In genomic region chr14:61145903-61146411, GRCh38 we compare ENCODE assay signal across 11 cellular contexts.
DNase-seq lines count a peak whose midpoint lies in the region; ATAC-seq and TF ChIP-seq lines count a peak whose summit lies in the region.
"Had no signal": no experiment of that assay in that cellular context is flagged by ENCODE, and none has a peak within 500 bp of the region (broad histone marks: within the 10 kb centered on the region; RNA-seq: fewer than 3 reads in every experiment).

No MANE protein-coding gene starts in this region.

- H3K4me1 ChIP-seq in ACC112 (ENCODE audit: control insufficient read depth, insufficient read depth, low read length, unreplicated experiment) (peaks cover 36% of the 10 kb centered on the region), H9 (ENCODE audit: insufficient read depth, low read length) (no peaks in the 10 kb centered on the region), Karpas-422 (ENCODE audit: low read length) (no peaks in the 10 kb centered on the region)

- H4K20me1 ChIP-seq in H9 (ENCODE audit: control insufficient read depth, insufficient read depth, insufficient read length): no peaks in the 10 kb centered on the region
- H4K20me1 ChIP-seq in Karpas-422 (ENCODE audit: insufficient read depth, low read depth, low read length): no peaks in the 10 kb centered on the region

- no peak overlapping the region for H3K18ac ChIP-seq in H9 (ENCODE audit: insufficient read length, low read depth, low read length)

- H3K36me3 Mint-ChIP-seq in H9 (ENCODE audit: insufficient read depth in 1 of 3, low read depth in 3 of 3) (peaks cover 21 to 35% (median 27%) of the 10 kb centered on the region in 3 experiments), progenitor cell of endocrine pancreas (ENCODE audit: insufficient read depth) (peaks cover 3% of the 10 kb centered on the region)
- H3K36me3 Mint-ChIP-seq: CD4-positive, CD25-positive, alpha-beta regulatory T cell had no signal

- no peak overlapping the region for H3K14ac ChIP-seq in H9 (ENCODE audit: insufficient read depth, low read length)

- no peak overlapping the region for H2BK20ac ChIP-seq in H9 (ENCODE audit: low read depth, low read length, poor library complexity, severe bottlenecking)

- H3K9me2 ChIP-seq in Karpas-422 (replicated peaks; ENCODE audit: insufficient read depth, low read length): no peaks in the 10 kb centered on the region

- H3K27ac ChIP-seq in ACC112 (ENCODE audit: low read depth, low read length) (peak overlapping the region; percentile 77), H9 (ENCODE audit: insufficient read length, low read depth, low read length) (no peak overlapping the region), Karpas-422 (ENCODE audit: low read length) (no peak overlapping the region)

- peak; percentile 55 to 91 for DNase-seq in NCI-H2081 (lab: John Stamatoyannopoulos, UW)
- peak; percentile 83 for DNase-seq in dedifferentiated amniotic fluid mesenchymal stem cell (ENCODE audit: extremely low spot score)
- peak; percentile 90 for DNase-seq in myocyte (ENCODE audit: low read depth)
- DNase-seq in H9: no peak
- DNase-seq in progenitor cell of endocrine pancreas (ENCODE audit: low spot score, unreplicated experiment): no peak
- no peak for DNase-seq in Karpas-422
- DNase-seq: activated CD4-positive, CD25-positive, alpha-beta regulatory T cell; CD4-positive, CD25-positive, alpha-beta regulatory T cell; islet precursor cell had no signal

- TF ChIP-seq CTCF in H9 (conservative IDR thresholded peaks at IDR 0.05) (no peak), progenitor cell of endocrine pancreas (IDR thresholded peaks at IDR 0.05; ENCODE audit: unreplicated experiment) (no peak)

- H3K4me3 Mint-ChIP-seq in H9: no peak overlapping the region
- no peak overlapping the region for H3K4me3 Mint-ChIP-seq in progenitor cell of endocrine pancreas (ENCODE audit: low read depth)
- H3K4me3 Mint-ChIP-seq: CD4-positive, CD25-positive, alpha-beta regulatory T cell had no signal

- H3K9me3 ChIP-seq in H9 (ENCODE audit: control insufficient read depth, low read depth, low read length) (peaks cover 10% of the 10 kb centered on the region), Karpas-422 (ENCODE audit: low read length) (peaks cover 20% of the 10 kb centered on the region)

- no peak overlapping the region for H4K91ac ChIP-seq in H9 (ENCODE audit: insufficient read length, low read depth, low read length)

- H3K9ac ChIP-seq in H9 (ENCODE audit: extremely low read depth, insufficient read length, low read length): no peak overlapping the region
- no peak overlapping the region for H3K9ac ChIP-seq in Karpas-422 (ENCODE audit: low read length)

- no peak overlapping the region for H2AK5ac ChIP-seq in H9 (ENCODE audit: insufficient read length, low read length)

- H3K79me1 ChIP-seq in H9 (ENCODE audit: insufficient read depth, low read depth, low read length, poor library complexity, severe bottlenecking): no peaks in the 10 kb centered on the region

- peaks cover 6% of the 10 kb centered on the region for H3K27me3 Mint-ChIP-seq in H9 (ENCODE audit: low read depth)
- H3K27me3 Mint-ChIP-seq in progenitor cell of endocrine pancreas: no peaks in the 10 kb centered on the region

- no peak for ATAC-seq in HG03457 (IDR thresholded peaks at IDR 0.05; ENCODE audit: unreplicated experiment)

- no peak overlapping the region for H2BK15ac ChIP-seq in H9 (ENCODE audit: low read depth, low read length)

- H2BK12ac ChIP-seq in H9 (ENCODE audit: insufficient read length, low read depth, low read length): no peak overlapping the region

- WGBS in H9 (ENCODE audit: extremely low coverage, insufficient read length, low lambda C conversion rate): no CpG with 5 or more reads among the region's 6 CpGs

- H2BK5ac ChIP-seq in H9 (ENCODE audit: insufficient read length, low read length): no peak overlapping the region

- H3K23ac ChIP-seq in H9 (ENCODE audit: insufficient read length, low read depth, low read length): no peak overlapping the region

- no peak overlapping the region for H3K4me2 ChIP-seq in H9 (ENCODE audit: insufficient read depth, insufficient read length, low read length)
- no peak overlapping the region for H3K4me2 ChIP-seq in Karpas-422 (ENCODE audit: low read depth, low read length, poor library complexity, severe bottlenecking)

- H3K27me3 ChIP-seq in ACC112 (ENCODE audit: insufficient read depth, low read length): no peaks in the 10 kb centered on the region
- no peaks in the 10 kb centered on the region for H3K27me3 ChIP-seq in H9 (ENCODE audit: insufficient read depth, low read length)
- H3K27me3 ChIP-seq in Karpas-422 (ENCODE audit: low read length): no peaks in the 10 kb centered on the region

- no peak overlapping the region for H3K56ac ChIP-seq in H9 (ENCODE audit: insufficient read length, low read depth, low read length)

- H2AFZ ChIP-seq in ACC112 (ENCODE audit: low read length, unreplicated experiment) (peak overlapping the region; percentile 96), H9 (ENCODE audit: low read length) (no peak overlapping the region), Karpas-422 (ENCODE audit: low read length) (no peak overlapping the region)

- peaks cover 25 to 42% of the 10 kb centered on the region in 2 experiments for H3K9me3 Mint-ChIP-seq in H9
- peaks cover 28% of the 10 kb centered on the region for H3K9me3 Mint-ChIP-seq in progenitor cell of endocrine pancreas (ENCODE audit: low read depth)

- no peak overlapping the region for H2BK120ac ChIP-seq in H9 (ENCODE audit: low read depth, low read length, poor library complexity, severe bottlenecking)

- peaks cover 5% of the 10 kb centered on the region; the same call in 1 of the 2 replicates for H3K36me3 ChIP-seq in ACC112 (ENCODE audit: insufficient read depth, low read length)
- peaks cover 9% of the 10 kb centered on the region; the same call in 1 of the 2 replicates for H3K36me3 ChIP-seq in Karpas-422 (ENCODE audit: insufficient read depth, low read length)

- H3K27ac Mint-ChIP-seq in H9 (no peak overlapping the region), progenitor cell of endocrine pancreas (no peak overlapping the region)
- H3K27ac Mint-ChIP-seq: CD4-positive, CD25-positive, alpha-beta regulatory T cell had no signal

- H4K8ac ChIP-seq in H9 (replicated peaks; ENCODE audit: insufficient read length, low read depth, low read length): no peak overlapping the region

- H3T11ph ChIP-seq in H9 (ENCODE audit: low read length): no peak overlapping the region

- no peaks in the 10 kb centered on the region for H3K23me2 ChIP-seq in H9 (ENCODE audit: insufficient read length, low read depth, low read length, poor library complexity, severe bottlenecking)

- H3K4me1 Mint-ChIP-seq in H9: no peaks in the 10 kb centered on the region
- H3K4me1 Mint-ChIP-seq in progenitor cell of endocrine pancreas (ENCODE audit: low read depth): no peaks in the 10 kb centered on the region
- H3K4me1 Mint-ChIP-seq: CD4-positive, CD25-positive, alpha-beta regulatory T cell had no signal

- no peak overlapping the region for H4K5ac ChIP-seq in H9 (ENCODE audit: insufficient read length, low read depth, low read length)

- H3K4ac ChIP-seq in H9 (ENCODE audit: low read depth, low read length): no peak overlapping the region

- no peak overlapping the region for H3K4me3 ChIP-seq in ACC112 (ENCODE audit: low read depth, low read length)
- H3K4me3 ChIP-seq in Karpas-422 (ENCODE audit: low read length): no peak overlapping the region

- no peaks in the 10 kb centered on the region for H3K79me2 ChIP-seq in ACC112 (ENCODE audit: control insufficient read depth, insufficient read depth, low read length, unreplicated experiment)
- no peaks in the 10 kb centered on the region for H3K79me2 ChIP-seq in H9 (ENCODE audit: insufficient read depth, low read length)
- no peaks in the 10 kb centered on the region for H3K79me2 ChIP-seq in Karpas-422 (ENCODE audit: low read length)

Comparison
In these comparisons a context has a peak if more than half of its experiments do, and no peak if none do; other contexts are left out.
1. DNase-seq: peak in NCI-H2081 (2 of 2), dedifferentiated amniotic fluid mesenchymal stem cell (single experiment) and myocyte (single experiment); none in H9 (single experiment), progenitor cell of endocrine pancreas (single experiment) and Karpas-422 (single experiment).